ENCODE assay signal across 13 cellular contexts in genomic region chr2:181235683-181236459, GRCh38.
DNase-seq lines count a peak whose midpoint lies in the region; ATAC-seq and TF ChIP-seq lines count a peak whose summit lies in the region.
"Had no signal": no experiment of that assay in that cellular context is flagged by ENCODE, and none has a peak within 500 bp of the region (broad histone marks: within the 10 kb centered on the region; RNA-seq: fewer than 3 reads in every experiment).

No MANE protein-coding gene starts in this region.

- H3K27me3 Mint-ChIP-seq in T-helper 2 cell treated with Interferon-gamma antibody and Interleukin-4, amounts not matched to agents 5 μg/mL and 100 μg/mL, for 36 hours (ENCODE audit: low read depth): no peaks in the 10 kb centered on the region

- no peak for TF ChIP-seq CTCF in GM20000 (IDR thresholded peaks at IDR 0.05; ENCODE audit: extremely low read depth, missing control alignments)

- H3K4me3 ChIP-seq in HAP-1: no peak overlapping the region
- H3K4me3 ChIP-seq: cardiac muscle cell, gastrocnemius medialis had no signal

- H3K4me1 Mint-ChIP-seq in T-helper 2 cell treated with Interferon-gamma antibody and Interleukin-4, amounts not matched to agents 5 μg/mL and 100 μg/mL, for 36 hours (ENCODE audit: low read depth): peaks cover 69% of the 10 kb centered on the region

- H3K36me3 ChIP-seq in HAP-1 (replicated peaks): no peaks in the 10 kb centered on the region
- H3K36me3 ChIP-seq: cardiac muscle cell, gastrocnemius medialis had no signal

- no peak for TF ChIP-seq POLR2A in GM18505 (IDR thresholded peaks at IDR 0.05; ENCODE audit: borderline replicate concordance, extremely low read depth, insufficient read depth, insufficient read length)

- H3K27me3 ChIP-seq in HAP-1 (ENCODE audit: low read depth): no peaks in the 10 kb centered on the region
- H3K27me3 ChIP-seq: cardiac muscle cell, gastrocnemius medialis had no signal

- H3K4me1 ChIP-seq in HAP-1: peaks cover 4% of the 10 kb centered on the region
- H3K4me1 ChIP-seq: gastrocnemius medialis had no signal

- peak overlapping the region; percentile 40 for H3K27ac Mint-ChIP-seq in T-helper 2 cell treated with Interferon-gamma antibody and Interleukin-4, amounts not matched to agents 5 μg/mL and 100 μg/mL, for 36 hours

- peaks cover 7% of the 10 kb centered on the region for H3K9me3 Mint-ChIP-seq in T-helper 2 cell treated with Interferon-gamma antibody and Interleukin-4, amounts not matched to agents 5 μg/mL and 100 μg/mL, for 36 hours

- H3K4me3 Mint-ChIP-seq in T-helper 2 cell treated with Interferon-gamma antibody and Interleukin-4, amounts not matched to agents 5 μg/mL and 100 μg/mL, for 36 hours: peak overlapping the region; percentile 9

- in situ Hi-C loops in HAP-1 (cut with MboI; ENCODE audit: low sequenced_read_pairs): no loop called here

- peaks cover 59% of the 10 kb centered on the region for H3K36me3 Mint-ChIP-seq in T-helper 2 cell treated with Interferon-gamma antibody and Interleukin-4, amounts not matched to agents 5 μg/mL and 100 μg/mL, for 36 hours (ENCODE audit: low read depth)

- peak; percentile 96 for ATAC-seq in GM18505 (IDR thresholded peaks at IDR 0.05; ENCODE audit: unreplicated experiment)
- peak; percentile 91 for ATAC-seq in HG03060 (IDR thresholded peaks at IDR 0.05; ENCODE audit: low read depth, unreplicated experiment)
- ATAC-seq: gastrocnemius medialis had no signal

- no peak overlapping the region for H3K27ac ChIP-seq in substantia nigra (ENCODE audit: low read depth, low read length, poor library complexity, severe bottlenecking)
- H3K27ac ChIP-seq: C4-2B, cardiac muscle cell, gastrocnemius medialis had no signal

- DNase-seq in GM20000 (ENCODE audit: low spot score) (peak; percentile 62), SW 1271 (lab: John Stamatoyannopoulos, UW) (no peak), germinal center (ENCODE audit: low spot score) (no peak), substantia nigra (lab: John Stamatoyannopoulos, UW) (no peak), HAP-1 (ENCODE audit: low spot score in 2 of 2) (no peak)
- no peak for DNase-seq in T-helper 2 cell treated with Interferon-gamma antibody and Interleukin-4, amounts not matched to agents 5 μg/mL and 100 μg/mL, for 36 hours (ENCODE audit: low spot score)
- DNase-seq: gastrocnemius medialis, NCI-H1092 treated with DMSO at 0.1 percent for 48 hours, RPMI8226 had no signal

- H3K9me3 ChIP-seq in HAP-1: no peaks in the 10 kb centered on the region
- H3K9me3 ChIP-seq: gastrocnemius medialis had no signal
